In the genomic region with DNA sequence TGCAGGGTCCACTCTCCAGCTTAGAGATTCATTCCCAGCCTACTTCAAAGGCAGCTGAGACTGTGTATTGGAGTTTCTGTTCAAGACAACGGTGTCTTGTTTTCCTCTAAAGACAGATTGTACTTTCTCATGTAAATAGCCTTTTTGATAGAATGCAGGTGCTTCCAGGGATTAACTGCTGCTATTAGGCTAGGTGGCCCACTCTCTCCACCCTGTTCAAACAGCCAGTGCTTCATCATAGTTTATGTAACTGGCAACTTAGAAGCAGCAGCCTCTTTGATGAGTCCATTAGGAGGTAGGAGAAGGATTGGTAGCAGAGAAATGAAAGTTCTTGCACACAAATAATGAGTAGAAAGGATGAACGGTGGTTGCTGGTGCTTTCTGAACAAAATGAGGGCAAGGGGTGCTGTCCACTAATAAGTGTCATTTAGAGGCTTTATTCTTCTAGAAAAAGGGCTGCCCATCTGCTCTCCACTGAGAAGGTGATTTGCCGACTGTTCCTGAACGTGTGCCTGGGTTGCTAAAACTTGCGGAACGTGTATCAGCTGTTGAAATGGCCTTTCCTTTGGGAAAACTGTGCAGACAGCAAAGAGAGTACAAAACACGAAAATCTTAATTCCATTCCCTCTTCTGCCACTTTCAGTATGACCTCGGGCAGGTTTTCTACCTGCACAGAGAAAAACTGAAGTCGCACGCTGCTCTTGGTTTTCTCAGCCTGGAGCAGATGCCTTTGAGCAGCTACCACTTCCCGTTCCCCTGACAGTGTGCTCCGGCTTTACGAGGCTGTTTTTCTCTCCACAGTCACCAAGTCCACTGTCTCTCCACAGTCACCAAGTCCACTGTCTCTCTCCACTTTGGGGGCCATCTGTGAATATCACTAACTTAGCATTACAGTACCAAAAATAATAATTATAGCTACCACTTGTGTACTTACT, we compare ENCODE assay signal across 16 cellular contexts.
"Had no signal": no experiment of that assay in that cellular context is flagged by ENCODE, and none has a peak within 500 bp of the region (broad histone marks: within the 10 kb centered on the region; RNA-seq: fewer than 3 reads in every experiment).

No MANE protein-coding gene starts in this region.

- H3K36me3 ChIP-seq: brain microvascular endothelial cell, ovary, sigmoid colon, spleen had no signal

- ATAC-seq: activated CD8-positive, alpha-beta T cell treated with anti-CD3 and anti-CD28 coated beads for 36 hours; esophagus mucosa; left cardiac atrium; naive thymus-derived CD4-positive, alpha-beta T cell; stimulated activated naive B cell treated with anti-CD40 and anti-IgM and Interleukin-4, amounts not matched to agents 10 μg/mL and 1 μg/mL and 100 μg/mL, for 72 hours had no signal

- H3K4me1 ChIP-seq: spleen had no signal

- DNase-seq: activated CD4-positive, alpha-beta T cell treated with anti-CD3 and anti-CD28 coated beads, Interleukin-2, amount 10 ng/mL, durations not matched to agents 24 days and 14 days; activated CD8-positive, alpha-beta T cell treated with anti-CD3 and anti-CD28 coated beads for 36 hours; activated naive CD4-positive, alpha-beta T cell treated with anti-CD3 and anti-CD28 coated beads for 36 hours; activated T-cell treated with anti-CD3 and anti-CD28 coated beads, Interleukin-2, amount 50 U/mL, for 1 hour; aorta; brain microvascular endothelial cell; effector CD4-positive, alpha-beta T cell; left cardiac atrium; mesenchymal stem cell; naive thymus-derived CD4-positive, alpha-beta T cell; ovary; sigmoid colon; spleen; stimulated activated CD4-positive, alpha-beta T cell treated with anti-CD3 and anti-CD28 coated beads, Interleukin-4, amount 100 ng/mL, for 4 hours; stimulated activated naive B cell treated with anti-CD40 and anti-IgM and Interleukin-4, amounts not matched to agents 10 μg/mL and 1 μg/mL and 100 μg/mL, for 72 hours had no signal

- H3K4me1 Mint-ChIP-seq: stimulated activated naive B cell treated with anti-CD40 and anti-IgM and Interleukin-4, amounts not matched to agents 10 μg/mL and 1 μg/mL and 100 μg/mL, for 72 hours had no signal

- H3K27me3 Mint-ChIP-seq: activated CD8-positive, alpha-beta T cell treated with anti-CD3 and anti-CD28 coated beads for 36 hours had no signal

- H3K27me3 ChIP-seq: brain microvascular endothelial cell, ovary, sigmoid colon had no signal

- H3K4me3 ChIP-seq: ovary, sigmoid colon, spleen had no signal

- H3K4me3 Mint-ChIP-seq: activated CD4-positive, alpha-beta T cell treated with anti-CD3 and anti-CD28 coated beads, Interleukin-2, amount 10 ng/mL, durations not matched to agents 24 days and 14 days; activated CD8-positive, alpha-beta T cell treated with anti-CD3 and anti-CD28 coated beads for 36 hours; activated naive CD4-positive, alpha-beta T cell treated with anti-CD3 and anti-CD28 coated beads for 36 hours; naive thymus-derived CD4-positive, alpha-beta T cell; stimulated activated naive B cell treated with anti-CD40 and anti-IgM and Interleukin-4, amounts not matched to agents 10 μg/mL and 1 μg/mL and 100 μg/mL, for 72 hours had no signal

- H3K27ac ChIP-seq: brain microvascular endothelial cell, ovary, sigmoid colon, spleen had no signal

- H3K36me3 Mint-ChIP-seq: naive thymus-derived CD4-positive, alpha-beta T cell; stimulated activated naive B cell treated with anti-CD40 and anti-IgM and Interleukin-4, amounts not matched to agents 10 μg/mL and 1 μg/mL and 100 μg/mL, for 72 hours had no signal

- H3K9me3 ChIP-seq: ovary, sigmoid colon, spleen had no signal

- H3K27ac Mint-ChIP-seq: activated CD4-positive, alpha-beta T cell treated with anti-CD3 and anti-CD28 coated beads, Interleukin-2, amount 10 ng/mL, durations not matched to agents 24 days and 14 days; activated CD8-positive, alpha-beta T cell treated with anti-CD3 and anti-CD28 coated beads for 36 hours; activated naive CD4-positive, alpha-beta T cell treated with anti-CD3 and anti-CD28 coated beads for 36 hours; naive thymus-derived CD4-positive, alpha-beta T cell; stimulated activated naive B cell treated with anti-CD40 and anti-IgM and Interleukin-4, amounts not matched to agents 10 μg/mL and 1 μg/mL and 100 μg/mL, for 72 hours had no signal

- H3K9me3 Mint-ChIP-seq: activated CD4-positive, alpha-beta T cell treated with anti-CD3 and anti-CD28 coated beads, Interleukin-2, amount 10 ng/mL, durations not matched to agents 24 days and 14 days; activated CD8-positive, alpha-beta T cell treated with anti-CD3 and anti-CD28 coated beads for 36 hours; activated naive CD4-positive, alpha-beta T cell treated with anti-CD3 and anti-CD28 coated beads for 36 hours; stimulated activated naive B cell treated with anti-CD40 and anti-IgM and Interleukin-4, amounts not matched to agents 10 μg/mL and 1 μg/mL and 100 μg/mL, for 72 hours had no signal
